In genomic region chr20:45373353-45374100, GRCh38 we compare ENCODE assay signal across 7 cellular contexts. TPM values are rescaled to one million over a fixed set of nuclear protein-coding genes. Genes with fewer than 3 reads are reported as not detected.
DNase-seq lines count a peak whose midpoint lies in the region; ATAC-seq and TF ChIP-seq lines count a peak whose summit lies in the region.

No MANE protein-coding gene starts in this region.

- H3K36me3 Mint-ChIP-seq in endothelial cell (ENCODE audit: low read depth, unreplicated experiment), result no peaks in the 10 kb centered on the region

- H3K4me3 Mint-ChIP-seq in endothelial cell (ENCODE audit: unreplicated experiment), result peak overlapping the region; percentile 71

- DNase-seq in NOMO-1 (lab: John Stamatoyannopoulos, UW; ENCODE audit: unreplicated experiment in 2 of 2) (peak; percentile 77 to 89), endothelial cell (ENCODE audit: low spot score) (peak; percentile 90), mesenteric fat pad (ENCODE audit: low spot score) (peak; percentile 96)
- DNase-seq in activated CD8-positive, alpha-beta memory T cell treated with anti-CD3 and anti-CD28 coated beads, Interleukin-2, amount 50 U/mL, for 4 hours, result peak; percentile 92
- DNase-seq in stimulated activated CD8-positive, alpha-beta memory T cell treated with anti-CD3 and anti-CD28 coated beads, Interleukin-15, amount 100 ng/mL, for 1 hour (ENCODE audit: low read depth), result peak; percentile 84

- no peak overlapping the region for H3K27ac Mint-ChIP-seq in endothelial cell (ENCODE audit: unreplicated experiment)

- peaks cover 3% of the 10 kb centered on the region for H3K4me1 Mint-ChIP-seq in endothelial cell (ENCODE audit: unreplicated experiment)

- peak; percentile 65 for ATAC-seq in GM18502 (IDR thresholded peaks at IDR 0.05; ENCODE audit: poor library complexity, unreplicated experiment)
- ATAC-seq in HG03442 (IDR thresholded peaks at IDR 0.05; ENCODE audit: unreplicated experiment), result peak; percentile 60

- TF ChIP-seq CTCF in endothelial cell (IDR thresholded peaks at IDR 0.05; ENCODE audit: unreplicated experiment), result peak; percentile 70

- peaks cover 3% of the 10 kb centered on the region for H3K27me3 Mint-ChIP-seq in endothelial cell (ENCODE audit: unreplicated experiment)

- no peaks in the 10 kb centered on the region for H3K9me3 Mint-ChIP-seq in endothelial cell (ENCODE audit: unreplicated experiment)

RNA-seq across cellular contexts. Expression of gene TP53TG5, which starts 4.6 kb away (rescaled TPM):
- total RNA-seq in endothelial cell (ENCODE audit: unreplicated experiment), result not detected
- total RNA-seq in mesenteric fat pad, result not detected

RNA-seq across cellular contexts. Expression of gene SYS1, which starts 10.6 kb away (rescaled TPM):
- total RNA-seq in endothelial cell (ENCODE audit: unreplicated experiment), result 20.0 TPM
- total RNA-seq in mesenteric fat pad, result 23.8 TPM

RNA-seq across cellular contexts. Expression of gene SDC4, which starts 25.3 kb away (rescaled TPM):
- total RNA-seq in endothelial cell (ENCODE audit: unreplicated experiment) (7.4 TPM), mesenteric fat pad (81.6 TPM)

RNA-seq across cellular contexts. Expression of gene DBNDD2, which starts 34.6 kb away (rescaled TPM):
- total RNA-seq in endothelial cell (ENCODE audit: unreplicated experiment) (2.0 TPM), mesenteric fat pad (28.7 TPM)

RNA-seq across cellular contexts. Expression of gene PIGT, which starts 42.4 kb away (rescaled TPM):
- total RNA-seq in endothelial cell (ENCODE audit: unreplicated experiment), result 68.6 TPM
- total RNA-seq in mesenteric fat pad, result 90.9 TPM

Comparison
In these comparisons a context has a peak if more than half of its experiments do, and no peak if none do; other contexts are left out.
1. Peak in every context shown above with its lines: DNase-seq and ATAC-seq.